8 cellular contexts compared by ENCODE assay signal in the genomic region with DNA sequence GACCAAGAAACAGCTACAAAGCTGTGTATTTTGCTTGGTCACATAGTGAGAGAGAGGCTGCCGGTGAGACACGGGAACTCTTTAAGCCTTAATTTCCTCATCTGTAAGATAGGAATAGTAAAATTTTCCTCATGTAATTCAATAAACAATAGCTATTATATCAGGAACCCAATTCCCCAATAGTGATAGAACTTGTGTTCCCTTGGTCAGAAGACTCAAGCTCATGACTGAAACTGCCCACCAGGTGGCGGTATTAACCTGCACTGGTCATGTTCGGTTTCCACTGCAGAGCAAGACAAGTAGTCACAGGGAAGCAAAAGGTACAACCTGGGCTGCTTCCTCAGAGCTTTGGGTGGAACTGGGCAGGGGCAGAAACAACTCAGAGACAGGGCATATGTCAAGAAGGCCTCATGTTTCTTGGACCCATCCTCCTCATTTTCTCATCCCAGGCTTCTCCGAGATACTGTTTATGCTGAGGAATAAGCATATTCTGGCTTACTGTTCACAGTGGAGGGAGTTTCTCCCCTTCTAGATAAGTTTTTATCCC. TPM values are rescaled to one million over a fixed set of nuclear protein-coding genes. Genes with fewer than 3 reads are reported as not detected.
DNase-seq lines count a peak whose midpoint lies in the region; ATAC-seq, FAIRE-seq and TF ChIP-seq lines count a peak whose summit lies in the region.

No MANE protein-coding gene starts in this region.

- CTCF ChIA-PET in IMR-90 (lab: Yijun Ruan, JAX) (interaction anchor here (0.6 to 2.8 kb wide), 29 partner anchors 9 to 427 kb away, joined by 3 to 14 read pairs (median 4); a partner anchor contains a TSS), H1 (lab: Charles Lee; ENCODE audit: partially characterized antibody) (interaction anchor here (0.7 to 23.0 kb wide), 37 partner anchors 8 to 430 kb away, joined by 3 to 785 read pairs (median 7); a partner anchor contains a TSS)

- H3K9ac ChIP-seq in IMR-90 (ENCODE audit: low read depth, low read length) (no peak overlapping the region), H1 (replicated peaks in 1 of 4; ENCODE audit: extremely low read depth in 1 of 4, low read depth in 3 of 4, low read length in 3 of 4) (no peak overlapping the region)

- no peak overlapping the region for H4K5ac ChIP-seq in IMR-90 (ENCODE audit: low read depth, low read length)
- no peak overlapping the region for H4K5ac ChIP-seq in H1 (ENCODE audit: insufficient read length, low read depth, low read length)

- H3K36me3 ChIP-seq in IMR-90 (ENCODE audit: control insufficient read depth, insufficient read depth, low read length) (no peaks in the 10 kb centered on the region), H1 (ENCODE audit: control insufficient read depth in 2 of 4, insufficient read depth in 4 of 4, low read length in 3 of 4) (peaks cover 0 to 6% (median 0%) of the 10 kb centered on the region in 4 experiments; a peak in 1 of 8 replicates)

- intact Hi-C loops in IMR-90 (cut with micrococcal nuclease) = loop anchor here (1.0 to 10.0 kb wide), 3 partner anchors 72 to 198 kb away; a partner anchor contains a TSS

- H2BK5ac ChIP-seq in IMR-90 (ENCODE audit: low read depth, low read length, poor library complexity, severe bottlenecking) (no peak overlapping the region), H1 (ENCODE audit: low read depth, low read length) (no peak overlapping the region)

- no peaks in the 10 kb centered on the region for H3K4me1 ChIP-seq in IMR-90 (ENCODE audit: control insufficient read depth, insufficient read depth, low read length)
- no peaks in the 10 kb centered on the region for H3K4me1 ChIP-seq in H1 (replicated peaks in 1 of 4; ENCODE audit: control insufficient read depth in 3 of 4, insufficient read depth in 4 of 4, low read length in 3 of 4)

- no peak overlapping the region for H3K27ac Mint-ChIP-seq in mesothelial cell of epicardium

- H4K91ac ChIP-seq in IMR-90 (ENCODE audit: insufficient read depth, low read depth, low read length) (no peak overlapping the region), H1 (replicated peaks; ENCODE audit: insufficient read length, low read length) (no peak overlapping the region)

- FAIRE-seq in H1 (lab: Jason Lieb, UNC) = peak; percentile 82

- no peaks in the 10 kb centered on the region for H3K27me3 Mint-ChIP-seq in mesothelial cell of epicardium (ENCODE audit: low read depth)

- H3K4me3 ChIP-seq in IMR-90 (ENCODE audit: insufficient read depth, low read depth, low read length) (no peak overlapping the region), H1 (ENCODE audit: extremely low read depth in 1 of 4, insufficient read depth in 2 of 4, low read depth in 3 of 4, low read length in 4 of 4) (no peak overlapping the region)

- H3K23me2 ChIP-seq in H1 (ENCODE audit: low read depth, low read length) = peaks cover 9% of the 10 kb centered on the region

- peak overlapping the region; percentile 51 for H2AK9ac ChIP-seq in IMR-90 (replicated peaks; ENCODE audit: low read depth, low read length, poor library complexity)

- POLR2A ChIA-PET in IMR-90 (lab: Charles Lee; ENCODE audit: unreplicated experiment) (interaction anchor here (0.5 to 1.4 kb wide), 5 partner anchors 9 to 320 kb away, joined by 3 to 12 read pairs (median 4); a partner anchor contains a TSS), H1 (lab: Charles Lee; ENCODE audit: partially characterized antibody) (interaction anchor here (0.6 to 13.2 kb wide), 21 partner anchors 9 to 85 kb away, joined by 3 to 133 read pairs (median 4); a partner anchor contains a TSS)

- TF ChIP-seq CTCF in IMR-90 (conservative IDR thresholded peaks at IDR 0.05; ENCODE audit: low read depth, low read length) = peak; percentile 94
- peak; percentile 74 to 96 (median 90) for TF ChIP-seq CTCF in H1 (IDR thresholded peaks at IDR 0.05; ENCODE audit: control extremely low read depth in 1 of 3, insufficient read depth in 1 of 3, low read depth in 1 of 3, low read length in 3 of 3)
- TF ChIP-seq CTCF in mesothelial cell of epicardium (IDR thresholded peaks at IDR 0.05; ENCODE audit: unreplicated experiment) = peak; percentile 96

- no peak for TF ChIP-seq EP300 in H1 (IDR thresholded peaks at IDR 0.05; ENCODE audit: borderline replicate concordance in 1 of 2, low read depth in 2 of 2, low read length in 2 of 2)

- H2BK120ac ChIP-seq in IMR-90 (ENCODE audit: low read depth, low read length) = no peak overlapping the region
- no peak overlapping the region for H2BK120ac ChIP-seq in H1 (replicated peaks; ENCODE audit: low read depth, low read length)

- no peaks in the 10 kb centered on the region for H3K27me3 ChIP-seq in IMR-90 (ENCODE audit: control insufficient read depth, insufficient read depth, low read length)
- H3K27me3 ChIP-seq in H1 (replicated peaks in 1 of 4; ENCODE audit: control insufficient read depth in 3 of 4, extremely low read depth in 1 of 4, insufficient read depth in 3 of 4, low read length in 3 of 4) = peaks cover 0 to 2% (median under 1%) of the 10 kb centered on the region in 4 experiments; a peak in 1 of 7 replicates

- H3K9me3 ChIP-seq in IMR-90 (ENCODE audit: control insufficient read depth, insufficient read depth, low read length) = no peaks in the 10 kb centered on the region
- peaks cover 2 to 4% of the 10 kb centered on the region in 2 experiments; a peak in 1 of 4 replicates for H3K9me3 ChIP-seq in H1 (ENCODE audit: insufficient read depth in 2 of 2, low read depth in 1 of 2, low read length in 1 of 2)

- H3K9me3 Mint-ChIP-seq in mesothelial cell of epicardium = no peaks in the 10 kb centered on the region

- H3K18ac ChIP-seq in IMR-90 (ENCODE audit: low read depth, low read length) (no peak overlapping the region), H1 (ENCODE audit: extremely low read depth, low read length) (no peak overlapping the region)

- no peak overlapping the region for H3K27ac ChIP-seq in IMR-90 (ENCODE audit: insufficient read depth, low read length)
- no peak overlapping the region for H3K27ac ChIP-seq in H1 (ENCODE audit: low read depth, low read length)

- no TSS peak for BruUV-seq in IMR-90 (replicated peaks; lab: Mats Ljungman, UMichigan)

- H2BK15ac ChIP-seq in IMR-90 (ENCODE audit: low read depth, low read length) (no peak overlapping the region), H1 (ENCODE audit: low read length) (no peak overlapping the region)

- H3K4me3 Mint-ChIP-seq in mesothelial cell of epicardium = no peak overlapping the region

- peak; percentile 92 for TF ChIP-seq RAD21 in IMR-90 (IDR thresholded peaks at IDR 0.05; ENCODE audit: low read length)
- peak; percentile 94 to 96 for TF ChIP-seq RAD21 in H1 (IDR thresholded peaks at IDR 0.05 in 1 of 2, conservative IDR thresholded peaks at IDR 0.05 in 1 of 2; ENCODE audit: low read depth in 2 of 2, low read length in 2 of 2)

- H3K79me2 ChIP-seq in H1 (ENCODE audit: control insufficient read depth in 1 of 2, insufficient read depth in 2 of 2, low read length in 2 of 2) = peaks cover 0 to 7% of the 10 kb centered on the region in 2 experiments; a peak in 1 of 4 replicates

- H3K4ac ChIP-seq in IMR-90 (ENCODE audit: low read depth, low read length) (no peak overlapping the region), H1 (replicated peaks; ENCODE audit: insufficient read length, low read depth, low read length) (no peak overlapping the region)

- in situ Hi-C loops in IMR-90 (cut with MboI; ENCODE audit: low sequenced_read_pairs) = no loop called here

- H4K20me1 ChIP-seq in IMR-90 (ENCODE audit: insufficient read depth, low read length) (no peaks in the 10 kb centered on the region), H1 (replicated peaks in 1 of 2; ENCODE audit: control insufficient read depth in 1 of 2, insufficient read depth in 2 of 2, low read length in 2 of 2) (no peaks in the 10 kb centered on the region)

- H3K36me3 Mint-ChIP-seq in mesothelial cell of epicardium = peaks cover 4% of the 10 kb centered on the region

- no peak overlapping the region for H2AFZ ChIP-seq in IMR-90 (replicated peaks; ENCODE audit: low read length, poor library complexity)
- H2AFZ ChIP-seq in H1 (ENCODE audit: low read length) = no peak overlapping the region

- ATAC-seq in IMR-90 (ENCODE audit: low read depth) (peak; percentile 37; the same call in 1 of the 2 replicates), HG02840 (IDR thresholded peaks at IDR 0.05; ENCODE audit: low FRiP score, unreplicated experiment) (no peak)

- H3K4me2 ChIP-seq in IMR-90 (ENCODE audit: low read depth, low read length) (no peak overlapping the region), H1 (ENCODE audit: insufficient read depth in 1 of 2, low read depth in 2 of 2, low read length in 2 of 2) (no peak overlapping the region)

- H3K9me1 ChIP-seq in IMR-90 (ENCODE audit: insufficient read depth, low read length) = no peaks in the 10 kb centered on the region

- WGBS in IMR-90 (ENCODE audit: extremely low coverage in 2 of 2, insufficient read length in 1 of 2), 2 experiments = 0% methylated on average over 2 of the region's 5 CpGs; no CpG with 5 or more reads in 1 of the 2 experiments
- WGBS in H1 (ENCODE audit: extremely low coverage in 1 of 2, insufficient coverage in 1 of 2, insufficient read length in 1 of 2, insufficient replicate concordance in 2 of 2, low coverage in 1 of 2, low lambda C conversion rate in 2 of 2, missing lambda C conversion rate in 1 of 2), 2 experiments = 23% methylated on average over 5 of the region's 5 CpGs; no CpG with 5 or more reads in 1 of the 2 experiments

- no peak overlapping the region for H3K14ac ChIP-seq in IMR-90 (replicated peaks; ENCODE audit: low read depth, low read length)
- no peak overlapping the region for H3K14ac ChIP-seq in H1 (ENCODE audit: insufficient read length)

- dilution Hi-C loops in IMR-90 (cut with HindIII; ENCODE audit: low sequenced_read_pairs, unreplicated experiment) = no loop called here

- H3K79me1 ChIP-seq in IMR-90 (ENCODE audit: low read depth in 1 of 2, low read length in 2 of 2) (peaks cover 0 to 18% of the 10 kb centered on the region in 2 experiments; a peak in 2 of 4 replicates), H1 (ENCODE audit: low read depth, low read length) (no peaks in the 10 kb centered on the region)

- DNase-seq in Daoy (ENCODE audit: low read depth) (peak; percentile 84), IMR-90 (peak; percentile 86), NOMO-1 treated with dmso at 0.1 percent for 144 hours (lab: John Stamatoyannopoulos, UW; ENCODE audit: unreplicated experiment) (peak; percentile 46), H1 (ENCODE audit: low read depth in 1 of 2, low spot score in 2 of 2) (peak in 1 of 2 experiments; percentile 95), mesothelial cell of epicardium (ENCODE audit: low spot score in 2 of 2, unreplicated experiment in 2 of 2) (peak; percentile 79 to 93)
- peak; percentile 93 for DNase-seq in activated CD8-positive, alpha-beta memory T cell treated with anti-CD3 and anti-CD28 coated beads for 24 hours
- peak; percentile 77 for DNase-seq in stimulated activated CD8-positive, alpha-beta memory T cell treated with anti-CD3 and anti-CD28 coated beads, Interleukin-4, amount 100 ng/mL, for 24 hours (ENCODE audit: low read depth)

- H2BK12ac ChIP-seq in H1 (ENCODE audit: low read depth, low read length) = no peak overlapping the region

- H4K8ac ChIP-seq in IMR-90 (ENCODE audit: low read depth in 2 of 2, low read length in 2 of 2) (no peak overlapping the region), H1 (ENCODE audit: extremely low read depth, insufficient read depth, low read length) (no peak overlapping the region)

- H3K4me1 Mint-ChIP-seq in mesothelial cell of epicardium = no peaks in the 10 kb centered on the region

- TF ChIP-seq POLR2A in IMR-90 (IDR thresholded peaks at IDR 0.05; ENCODE audit: low read depth, low read length) = no peak
- no peak for TF ChIP-seq POLR2A in H1 (IDR thresholded peaks at IDR 0.05; ENCODE audit: control extremely low read depth in 1 of 2, low read depth in 2 of 2, low read length in 2 of 2)

- H2BK20ac ChIP-seq in IMR-90 (ENCODE audit: low read depth, low read length) = no peak overlapping the region
- H2BK20ac ChIP-seq in H1 (ENCODE audit: low read length) = no peak overlapping the region

- no peak overlapping the region for H3K23ac ChIP-seq in IMR-90 (ENCODE audit: low read depth, low read length)
- no peak overlapping the region for H3K23ac ChIP-seq in H1 (ENCODE audit: insufficient read length)

- H3K56ac ChIP-seq in IMR-90 (ENCODE audit: extremely low read depth, insufficient read depth, low read length) = no peak overlapping the region
- no peak overlapping the region for H3K56ac ChIP-seq in H1 (replicated peaks; ENCODE audit: insufficient read length, low read depth, low read length)

- no peak overlapping the region for H2AK5ac ChIP-seq in IMR-90 (ENCODE audit: low read depth, low read length)
- H2AK5ac ChIP-seq in H1 (ENCODE audit: low read depth, low read length) = no peak overlapping the region

RNA-seq across cellular contexts. Expression of a gene that starts 4.2 kb away (rescaled TPM):
- 70.2 and 94.8 TPM in 2 replicates for total RNA-seq in Daoy (2014; rRNA removed; shearing (Covaris generic))
- total RNA-seq in IMR-90 (2012; rRNA removed) (57.2 and 67.6 TPM in 2 replicates), mesothelial cell of epicardium (108 to 110 TPM (median 109 TPM) in 3 replicates)
- polyA plus RNA-seq in IMR-90 (2012; rRNA removed) (46.3 and 46.4 TPM in 2 replicates), H1 (2011; rRNA removed) (33.1 and 38.8 TPM in 2 replicates)
- polyA plus RNA-seq in IMR-90 (2012; cell fraction: cytosol; rRNA removed) = 31.5 and 33.3 TPM in 2 replicates
- polyA plus RNA-seq in IMR-90 (2012; cell fraction: nucleus; rRNA removed; ENCODE audit: low replicate concordance) = 56.1 and 57.4 TPM in 2 replicates
- total RNA-seq in H1 (2021; fragmentation: NEBNext Ultra II Directional; extraction: Animal tissue kit (Norgen Biotek cat#: 25700)) = 46.0 TPM in 2 replicates
- polyA plus RNA-seq in H1 (2011; cell fraction: cytosol; rRNA removed) = 37.3 TPM
- 51.3 TPM for polyA plus RNA-seq in H1 (2011; cell fraction: nucleus; rRNA removed)
- polyA plus RNA-seq in H1 (2012, experiment 1 of 2) = 35.5 to 45.4 TPM (median 41.3 TPM) in 4 replicates
- polyA plus RNA-seq in H1 (2012, experiment 2 of 2) = 35.9 TPM
- polyA plus RNA-seq in H1 (2013, experiment 1 of 2) = 10.0 TPM
- 10.3 TPM for polyA plus RNA-seq in H1 (2013, experiment 2 of 2)
- polyA minus RNA-seq in H1 (2011; rRNA and poly(A)+ RNA removed) = 153 and 192 TPM in 2 replicates
- 50.7 TPM for polyA minus RNA-seq in H1 (2011; cell fraction: cytosol; rRNA and poly(A)+ RNA removed)
- 105 TPM for polyA minus RNA-seq in H1 (2011; cell fraction: nucleus; rRNA and poly(A)+ RNA removed)

RNA-seq across cellular contexts. Expression of a gene that starts 23.4 kb away (rescaled TPM):
- total RNA-seq in Daoy (2014; rRNA removed; shearing (Covaris generic)) = 4.6 and 7.8 TPM in 2 replicates
- total RNA-seq in IMR-90 (2012; rRNA removed) = 4.7 and 5.7 TPM in 2 replicates
- 4.7 and 5.4 TPM in 2 replicates for polyA plus RNA-seq in IMR-90 (2012; rRNA removed)
- 3.8 and 5.1 TPM in 2 replicates for polyA plus RNA-seq in IMR-90 (2012; cell fraction: cytosol; rRNA removed)
- polyA plus RNA-seq in IMR-90 (2012; cell fraction: nucleus; rRNA removed; ENCODE audit: low replicate concordance) = 10.0 and 12.8 TPM in 2 replicates
- total RNA-seq in H1 (2021; fragmentation: NEBNext Ultra II Directional; extraction: Animal tissue kit (Norgen Biotek cat#: 25700)) = 7.4 and 7.8 TPM in 2 replicates
- polyA plus RNA-seq in H1 (2011; rRNA removed) = 8.2 and 9.7 TPM in 2 replicates
- polyA plus RNA-seq in H1 (2011; cell fraction: cytosol; rRNA removed) = 10.0 TPM
- 17.6 TPM for polyA plus RNA-seq in H1 (2011; cell fraction: nucleus; rRNA removed)
- polyA plus RNA-seq in H1 (2012, experiment 1 of 2) = 6.3 to 9.7 TPM (median 7.9 TPM) in 4 replicates
- polyA plus RNA-seq in H1 (2012, experiment 2 of 2) = 6.3 TPM
- polyA plus RNA-seq in H1 (2013, experiment 1 of 2) = 3.5 TPM
- polyA plus RNA-seq in H1 (2013, experiment 2 of 2) = 3.3 TPM
- polyA minus RNA-seq in H1 (2011; rRNA and poly(A)+ RNA removed) = 22.5 and 22.6 TPM in 2 replicates
- 4.3 TPM for polyA minus RNA-seq in H1 (2011; cell fraction: cytosol; rRNA and poly(A)+ RNA removed)
- 6.5 TPM for polyA minus RNA-seq in H1 (2011; cell fraction: nucleus; rRNA and poly(A)+ RNA removed)
- 14.0 to 15.1 TPM (median 14.9 TPM) in 3 replicates for total RNA-seq in mesothelial cell of epicardium

RNA-seq across cellular contexts. Expression of a gene that starts 29.7 kb away (rescaled TPM):
- 31.0 and 42.7 TPM in 2 replicates for total RNA-seq in Daoy (2014; rRNA removed; shearing (Covaris generic))
- total RNA-seq in IMR-90 (2012; rRNA removed) = 19.2 and 24.2 TPM in 2 replicates
- 13.5 and 16.9 TPM in 2 replicates for polyA plus RNA-seq in IMR-90 (2012; rRNA removed)
- polyA plus RNA-seq in IMR-90 (2012; cell fraction: cytosol; rRNA removed) = 6.4 and 11.7 TPM in 2 replicates
- 11.4 and 23.7 TPM in 2 replicates for polyA plus RNA-seq in IMR-90 (2012; cell fraction: nucleus; rRNA removed; ENCODE audit: low replicate concordance)
- total RNA-seq in H1 (2021; fragmentation: NEBNext Ultra II Directional; extraction: Animal tissue kit (Norgen Biotek cat#: 25700)) = 46.1 and 47.7 TPM in 2 replicates
- polyA plus RNA-seq in H1 (2011; rRNA removed) = 35.6 and 46.0 TPM in 2 replicates
- 53.6 TPM for polyA plus RNA-seq in H1 (2011; cell fraction: cytosol; rRNA removed)
- polyA plus RNA-seq in H1 (2011; cell fraction: nucleus; rRNA removed) = 45.6 TPM
- polyA plus RNA-seq in H1 (2012, experiment 1 of 2) = 50.4 to 62.8 TPM (median 59.8 TPM) in 4 replicates
- polyA plus RNA-seq in H1 (2012, experiment 2 of 2) = 55.5 TPM
- polyA plus RNA-seq in H1 (2013, experiment 1 of 2) = 45.0 TPM
- 43.0 TPM for polyA plus RNA-seq in H1 (2013, experiment 2 of 2)
- 58.4 and 73.9 TPM in 2 replicates for polyA minus RNA-seq in H1 (2011; rRNA and poly(A)+ RNA removed)
- polyA minus RNA-seq in H1 (2011; cell fraction: cytosol; rRNA and poly(A)+ RNA removed) = 29.0 TPM
- 33.8 TPM for polyA minus RNA-seq in H1 (2011; cell fraction: nucleus; rRNA and poly(A)+ RNA removed)
- 32.7 to 33.2 TPM (median 33.0 TPM) in 3 replicates for total RNA-seq in mesothelial cell of epicardium

RNA-seq across cellular contexts. Expression of a gene that starts 48.1 kb away (rescaled TPM):
- total RNA-seq in Daoy (2014; rRNA removed; shearing (Covaris generic)) = 476 and 523 TPM in 2 replicates
- total RNA-seq in IMR-90 (2012; rRNA removed) = 268 and 310 TPM in 2 replicates
- polyA plus RNA-seq in IMR-90 (2012; rRNA removed) = 321 and 335 TPM in 2 replicates
- 284 and 429 TPM in 2 replicates for polyA plus RNA-seq in IMR-90 (2012; cell fraction: cytosol; rRNA removed)
- 118 and 128 TPM in 2 replicates for polyA plus RNA-seq in IMR-90 (2012; cell fraction: nucleus; rRNA removed; ENCODE audit: low replicate concordance)
- total RNA-seq in H1 (2021; fragmentation: NEBNext Ultra II Directional; extraction: Animal tissue kit (Norgen Biotek cat#: 25700)) = 246 and 254 TPM in 2 replicates
- 402 and 510 TPM in 2 replicates for polyA plus RNA-seq in H1 (2011; rRNA removed)
- polyA plus RNA-seq in H1 (2011; cell fraction: cytosol; rRNA removed) = 415 TPM
- 246 TPM for polyA plus RNA-seq in H1 (2011; cell fraction: nucleus; rRNA removed)
- polyA plus RNA-seq in H1 (2012, experiment 1 of 2) = 252 to 356 TPM (median 319 TPM) in 4 replicates
- 310 TPM for polyA plus RNA-seq in H1 (2012, experiment 2 of 2)
- polyA plus RNA-seq in H1 (2013, experiment 1 of 2) = 131 TPM
- 133 TPM for polyA plus RNA-seq in H1 (2013, experiment 2 of 2)
- polyA minus RNA-seq in H1 (2011; rRNA and poly(A)+ RNA removed) = 379 and 426 TPM in 2 replicates
- polyA minus RNA-seq in H1 (2011; cell fraction: cytosol; rRNA and poly(A)+ RNA removed) = 145 TPM
- polyA minus RNA-seq in H1 (2011; cell fraction: nucleus; rRNA and poly(A)+ RNA removed) = 117 TPM
- total RNA-seq in mesothelial cell of epicardium = 121 to 124 TPM (median 123 TPM) in 3 replicates

RNA-seq across cellular contexts. Expression of a gene that starts 55.4 kb away (rescaled TPM):
- not detected in 2 replicates for total RNA-seq in Daoy (2014; rRNA removed; shearing (Covaris generic))
- total RNA-seq in IMR-90 (2012; rRNA removed) (not detected in 2 replicates), mesothelial cell of epicardium (0.09 TPM in 1 of 3 replicates, not detected in the others)
- polyA plus RNA-seq in IMR-90 (2012; rRNA removed) (not detected in 2 replicates), H1 (2011; rRNA removed) (not detected in 2 replicates)
- 0.01 TPM in 1 of 2 replicates, not detected in the other for polyA plus RNA-seq in IMR-90 (2012; cell fraction: cytosol; rRNA removed)
- not detected in 2 replicates for polyA plus RNA-seq in IMR-90 (2012; cell fraction: nucleus; rRNA removed; ENCODE audit: low replicate concordance)
- total RNA-seq in H1 (2021; fragmentation: NEBNext Ultra II Directional; extraction: Animal tissue kit (Norgen Biotek cat#: 25700)) = not detected in 2 replicates
- 0.04 TPM for polyA plus RNA-seq in H1 (2011; cell fraction: cytosol; rRNA removed)
- polyA plus RNA-seq in H1 (2011; cell fraction: nucleus; rRNA removed) = not detected
- polyA plus RNA-seq in H1 (2012, experiment 1 of 2) = not detected in 4 replicates
- polyA plus RNA-seq in H1 (2012, experiment 2 of 2) = not detected
- not detected for polyA plus RNA-seq in H1 (2013, experiment 1 of 2)
- polyA plus RNA-seq in H1 (2013, experiment 2 of 2) = not detected
- 0.15 TPM in 1 of 2 replicates, not detected in the other for polyA minus RNA-seq in H1 (2011; rRNA and poly(A)+ RNA removed)
- polyA minus RNA-seq in H1 (2011; cell fraction: cytosol; rRNA and poly(A)+ RNA removed) = not detected
- not detected for polyA minus RNA-seq in H1 (2011; cell fraction: nucleus; rRNA and poly(A)+ RNA removed)
